8 cellular contexts compared by ENCODE assay signal in the genomic region with DNA sequence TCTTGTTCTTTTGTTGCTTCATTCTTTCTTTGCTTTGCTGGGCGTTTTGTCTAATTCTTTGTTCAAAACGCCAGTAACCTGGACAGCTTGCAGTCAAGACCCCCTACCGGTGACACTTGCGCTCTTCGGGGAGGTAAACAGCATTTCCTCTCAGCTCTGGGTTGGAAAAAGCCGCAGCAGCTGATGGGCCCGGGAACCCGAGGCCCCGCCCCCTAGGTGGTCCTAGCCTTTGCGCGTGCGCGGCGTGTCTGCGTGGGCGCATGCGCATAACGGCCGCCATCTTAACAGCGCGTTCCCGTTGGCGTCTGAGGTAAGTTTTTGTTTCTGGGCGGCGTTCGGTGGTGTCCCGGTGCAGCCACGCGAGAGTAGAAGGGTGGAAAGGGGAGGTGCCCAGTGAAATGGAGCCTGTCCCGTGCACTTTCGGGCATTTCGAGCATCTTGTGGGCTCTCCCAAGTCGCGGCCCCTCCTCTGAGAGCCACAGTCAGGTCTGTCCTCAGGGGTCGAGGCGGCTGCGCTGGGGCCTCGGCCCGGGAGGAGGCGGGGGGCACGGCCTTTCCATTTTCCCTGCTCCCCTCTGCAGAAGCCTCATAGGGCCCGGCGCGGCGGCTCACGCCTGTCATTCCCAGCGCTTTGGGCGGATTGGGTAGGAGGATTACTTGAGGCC. TPM values are rescaled to one million over a fixed set of nuclear protein-coding genes. Genes with fewer than 3 reads are reported as not detected.
A peak's percentile ranks its signal among the peaks of the same experiment; 100 is the strongest.
DNase-seq lines count a peak whose midpoint lies in the region; ATAC-seq, FAIRE-seq and TF ChIP-seq lines count a peak whose summit lies in the region.

TSS of gene ZNF559 (plus strand) at position 261 of the 665 bp plus-strand sequence. CDS start 14,371 bp downstream, outside the sequence.

- H3K27ac ChIP-seq in BLaER1 treated with 17β-estradiol and CSF1 and Interleukin-3, amounts not matched to agents 10 nM and 100 nM, result peak within 1 kb of the TSS; percentile 76 to 94 (median 88)
- H3K27ac ChIP-seq in coronary artery, result peak within 1 kb of the TSS; percentile 76 to 89

- H3K9me3 ChIP-seq in BLaER1 treated with 17β-estradiol and CSF1 and Interleukin-3, amounts not matched to agents 10 nM and 100 nM (replicated peaks in 1 of 11), result peaks cover 58 to 70% (median 61%) of the 10 kb centered on the region in 11 experiments

- H3K4me3 ChIP-seq in BLaER1 treated with 17β-estradiol and CSF1 and Interleukin-3, amounts not matched to agents 10 nM and 100 nM, result peak within 1 kb of the TSS; percentile 72 to 89 (median 80)
- peak within 1 kb of the TSS; percentile 75 for H3K4me3 ChIP-seq in coronary artery

- peak; percentile 80 for DNase-seq in GM19239 (ENCODE audit: insufficient read length, low spot score)
- DNase-seq in NCI-H524 (lab: John Stamatoyannopoulos, UW), result peak; percentile 95 to 97
- DNase-seq in activated CD4-positive, alpha-beta T cell treated with anti-CD3 and anti-CD28 coated beads for 48 hours, result peak; percentile 97
- peak; percentile 95 for DNase-seq in coronary artery (ENCODE audit: low spot score)
- peak; percentile 93 for DNase-seq in left lobe of liver (ENCODE audit: low spot score)
- peak; percentile 95 to 97 for DNase-seq in stimulated activated CD4-positive, alpha-beta T cell treated with anti-CD3 and anti-CD28 coated beads, Interleukin-2, amount 100 ng/mL, for 24 hours

- peaks cover 34 to 43% (median 41%) of the 10 kb centered on the region in 11 experiments for H3K36me3 ChIP-seq in BLaER1 treated with 17β-estradiol and CSF1 and Interleukin-3, amounts not matched to agents 10 nM and 100 nM

- H3K9ac ChIP-seq in BLaER1 treated with 17β-estradiol and CSF1 and Interleukin-3, amounts not matched to agents 10 nM and 100 nM, result peak within 1 kb of the TSS; percentile 86 to 96 (median 91)

- ATAC-seq in HG03442 (IDR thresholded peaks at IDR 0.05; ENCODE audit: unreplicated experiment) (peak; percentile 94), left lobe of liver (peak; percentile 96)

- peaks cover 7 to 19% (median 13%) of the 10 kb centered on the region in 10 experiments; a peak in 17 of 20 replicates for H3K4me1 ChIP-seq in BLaER1 treated with 17β-estradiol and CSF1 and Interleukin-3, amounts not matched to agents 10 nM and 100 nM

- no peak for TF ChIP-seq CTCF in coronary artery (IDR thresholded peaks at IDR 0.05)

- H3K4me2 ChIP-seq in BLaER1 treated with 17β-estradiol and CSF1 and Interleukin-3, amounts not matched to agents 10 nM and 100 nM, result peak within 1 kb of the TSS; percentile 78 to 93 (median 85)

- peak; percentile 98 for FAIRE-seq in GM19239 (lab: Jason Lieb, UNC)

- H3K27me3 ChIP-seq in BLaER1 treated with 17β-estradiol and CSF1 and Interleukin-3, amounts not matched to agents 10 nM and 100 nM, result no peaks in the 10 kb centered on the region

- no peaks in the 10 kb centered on the region for H4K20me1 ChIP-seq in BLaER1 treated with 17β-estradiol and CSF1 and Interleukin-3, amounts not matched to agents 10 nM and 100 nM

RNA-seq across cellular contexts. Expression of gene ZNF559, which starts in this region (rescaled TPM):
- 3.8 TPM for total RNA-seq in left lobe of liver

Comparison
In these comparisons a context has a peak if more than half of its experiments do, and no peak if none do; other contexts are left out.
1. Peak in every context shown above with its lines: DNase-seq, ATAC-seq, H3K4me3 ChIP-seq and H3K27ac ChIP-seq.